Comparison of ENCODE assay signal across 1 cellular context in genomic region chr1:154313066-154313356, GRCh38.
TF ChIP-seq lines count a peak whose summit lies in the region.

No MANE protein-coding gene starts in this region.

TF ChIP-seq in K562, 482 proteins besides CTCF, POLR2A, EP300 and RAD21 (continues in another document):
- TF ChIP-seq GTF2B (IDR thresholded peaks at IDR 0.05; ENCODE audit: extremely low read depth, insufficient read length) (no peak), TGIF2 (CRISPR knock-in tag; IDR thresholded peaks at IDR 0.05) (no peak), SMAD4 (CRISPR knock-in tag; conservative IDR thresholded peaks at IDR 0.05) (peak; percentile 78), MGA (IDR thresholded peaks at IDR 0.05) (no peak; the same call in 1 of the 2 replicates), ZBTB1 (CRISPR knock-in tag; IDR thresholded peaks at IDR 0.05; ENCODE audit: borderline replicate concordance, low read depth) (no peak), CBX5 (IDR thresholded peaks at IDR 0.05; ENCODE audit: borderline replicate concordance, low read depth) (no peak), NFXL1 (CRISPR knock-in tag; IDR thresholded peaks at IDR 0.05) (no peak), CTBP1 (IDR thresholded peaks at IDR 0.05; ENCODE audit: borderline replicate concordance) (peak; percentile 98), MIER1 (IDR thresholded peaks at IDR 0.05; ENCODE audit: low read depth) (no peak), L3MBTL2 (IDR thresholded peaks at IDR 0.05) (peak; percentile 45), E2F1 (CRISPR knock-in tag; IDR thresholded peaks at IDR 0.05) (no peak), GATAD2B (IDR thresholded peaks at IDR 0.05; ENCODE audit: borderline replicate concordance) (peak; percentile 80), HMGN3 (IDR thresholded peaks at IDR 0.05; ENCODE audit: borderline replicate concordance, extremely low read depth, insufficient read length, low read depth, low read length) (peak; percentile 44), ZFP91 (CRISPR knock-in tag; IDR thresholded peaks at IDR 0.05) (no peak), TARDBP (IDR thresholded peaks at IDR 0.05) (no peak), ZNF79 (CRISPR knock-in tag; IDR thresholded peaks at IDR 0.05; ENCODE audit: low read depth) (no peak), COPS2 (conservative IDR thresholded peaks at IDR 0.05) (no peak), ZNF134 (CRISPR knock-in tag; conservative IDR thresholded peaks at IDR 0.05) (no peak), ETS2 (tag; IDR thresholded peaks at IDR 0.05; ENCODE audit: borderline replicate concordance, poor library complexity, severe bottlenecking) (no peak), ZNF232 (CRISPR knock-in tag; IDR thresholded peaks at IDR 0.05) (no peak), NFIC (IDR thresholded peaks at IDR 0.05) (peak; percentile 62), JUN (IDR thresholded peaks at IDR 0.05; ENCODE audit: borderline replicate concordance, low read depth, low read length) (peak; percentile 90), JUN (CRISPR knock-in tag; IDR thresholded peaks at IDR 0.05; ENCODE audit: borderline replicate concordance) (no peak), CBFA2T2 (conservative IDR thresholded peaks at IDR 0.05) (peak; percentile 86), RREB1 (CRISPR knock-in tag; IDR thresholded peaks at IDR 0.05) (0 out of 2 replicates have a peak, but pooled peaks have one; percentile 4), ATF7 (IDR thresholded peaks at IDR 0.05) (0 out of 2 replicates have a peak, but pooled peaks have one; percentile 40), MEIS2 (IDR thresholded peaks at IDR 0.05; ENCODE audit: partially characterized antibody) (peak; percentile 45), TAF9B (IDR thresholded peaks at IDR 0.05; ENCODE audit: partially characterized antibody) (no peak), GATA2 (CRISPR knock-in tag; IDR thresholded peaks at IDR 0.05) (peak; percentile 71), SRSF9 (IDR thresholded peaks at IDR 0.05; ENCODE audit: borderline replicate concordance, low read depth, low read length) (no peak), ZNF644 (tag; IDR thresholded peaks at IDR 0.05; ENCODE audit: low read depth) (0 out of 2 replicates have a peak, but pooled peaks have one; percentile 26), ZNF512 (tag; IDR thresholded peaks at IDR 0.05) (no peak), RBM25 (IDR thresholded peaks at IDR 0.05; ENCODE audit: low read depth, low read length, severe bottlenecking) (no peak), TEAD4 (IDR thresholded peaks at IDR 0.05; ENCODE audit: low read length) (peak; percentile 78), TEAD4 (CRISPR knock-in tag; IDR thresholded peaks at IDR 0.05; ENCODE audit: borderline replicate concordance) (no peak), ZKSCAN1 (IDR thresholded peaks at IDR 0.05; ENCODE audit: low read depth, low read length) (no peak), GABPA (tag; conservative IDR thresholded peaks at IDR 0.05; ENCODE audit: low read depth) (no peak), TBL1XR1 (IDR thresholded peaks at IDR 0.05; ENCODE audit: low read length in 2 of 2) (peak in 1 of 2 experiments; percentile 46; a peak in 1 of 4 replicates), EP400 (IDR thresholded peaks at IDR 0.05) (peak; percentile 49), SMARCA4 (IDR thresholded peaks at IDR 0.05) (peak; percentile 94), ZNF584 (CRISPR knock-in tag; IDR thresholded peaks at IDR 0.05; ENCODE audit: low read depth) (no peak), TRIM24 (IDR thresholded peaks at IDR 0.05) (peak in 1 of 2 experiments; percentile 45; a peak in 1 of 4 replicates)
